In the genomic region with DNA sequence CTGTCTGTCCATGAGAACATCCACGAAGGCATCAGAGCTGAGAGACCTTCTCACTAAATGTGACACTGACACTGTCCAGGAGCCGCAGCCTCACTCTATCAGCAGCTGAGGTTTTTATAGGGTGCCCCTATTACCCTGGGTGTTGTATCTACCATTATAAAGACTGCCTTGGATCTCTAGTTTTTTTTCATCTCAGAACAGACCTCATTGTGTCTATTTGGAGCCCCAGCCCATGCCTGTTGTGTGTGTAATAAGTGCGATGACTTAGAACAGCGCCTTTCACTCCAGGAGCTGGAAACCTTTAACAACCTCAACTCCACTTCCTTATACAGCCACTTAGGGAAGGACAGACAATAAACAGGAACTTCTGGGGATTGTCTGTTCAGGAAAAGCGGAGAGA, we compare ENCODE assay signal across 1 cellular context.
TF ChIP-seq lines count a peak whose summit lies in the region.

No MANE protein-coding gene starts in this region.

TF ChIP-seq in H1, 55 proteins besides CTCF, POLR2A, EP300 and RAD21:
- TF ChIP-seq SIX5 (IDR thresholded peaks at IDR 0.05; ENCODE audit: low read depth, low read length): no peak
- TF ChIP-seq GABPA (IDR thresholded peaks at IDR 0.05; ENCODE audit: borderline replicate concordance, insufficient read depth, low read length): no peak
- TF ChIP-seq ASH2L (IDR thresholded peaks at IDR 0.05; ENCODE audit: low read length): no peak
- TF ChIP-seq SP1 (IDR thresholded peaks at IDR 0.05; ENCODE audit: low read depth, low read length): no peak
- TF ChIP-seq CHD7 (IDR thresholded peaks at IDR 0.05; ENCODE audit: insufficient replicate concordance, low read length): no peak
- TF ChIP-seq KDM5A (IDR thresholded peaks at IDR 0.05; ENCODE audit: low read length): no peak
- TF ChIP-seq CREB1 (IDR thresholded peaks at IDR 0.05): no peak
- no peak for TF ChIP-seq HDAC2 (IDR thresholded peaks at IDR 0.05; ENCODE audit: borderline replicate concordance in 1 of 2, low read depth in 2 of 2, low read length in 2 of 2)
- no peak for TF ChIP-seq CBX8 (IDR thresholded peaks at IDR 0.05; ENCODE audit: borderline replicate concordance, low read depth, low read length)
- no peak for TF ChIP-seq CBX5 (IDR thresholded peaks at IDR 0.05; ENCODE audit: low read depth, low read length)
- TF ChIP-seq BCL11A (IDR thresholded peaks at IDR 0.05; ENCODE audit: low read depth in 2 of 2, low read length in 2 of 2): no peak
- TF ChIP-seq BRCA1 (IDR thresholded peaks at IDR 0.05; ENCODE audit: low read depth, low read length): no peak
- no peak for TF ChIP-seq TEAD4 (IDR thresholded peaks at IDR 0.05; ENCODE audit: low read depth, low read length)
- no peak for TF ChIP-seq HDAC6 (IDR thresholded peaks at IDR 0.05; ENCODE audit: low read depth, low read length)
- no peak for TF ChIP-seq CHD2 (IDR thresholded peaks at IDR 0.05; ENCODE audit: low read length)
- no peak for TF ChIP-seq RFX5 (IDR thresholded peaks at IDR 0.05; ENCODE audit: borderline replicate concordance, low read depth, low read length)
- no peak for TF ChIP-seq SIN3A (conservative IDR thresholded peaks at IDR 0.05 in 1 of 2, IDR thresholded peaks at IDR 0.05 in 1 of 2; ENCODE audit: low read depth in 1 of 2, low read length in 2 of 2)
- TF ChIP-seq POU5F1 (IDR thresholded peaks at IDR 0.05; ENCODE audit: low read depth, low read length): no peak
- no peak for TF ChIP-seq SRF (IDR thresholded peaks at IDR 0.05; ENCODE audit: low read depth, low read length)
